Comparison of ENCODE assay signal across 1 cellular context in genomic region chr14:88516742-88517418, GRCh38.
A peak's percentile ranks its signal among the peaks of the same experiment; 100 is the strongest.
TF ChIP-seq lines count a peak whose summit lies in the region.

No MANE protein-coding gene starts in this region.

TF ChIP-seq in HepG2, 621 proteins besides CTCF, POLR2A, EP300 and RAD21:
- TF ChIP-seq, protein P1, sequence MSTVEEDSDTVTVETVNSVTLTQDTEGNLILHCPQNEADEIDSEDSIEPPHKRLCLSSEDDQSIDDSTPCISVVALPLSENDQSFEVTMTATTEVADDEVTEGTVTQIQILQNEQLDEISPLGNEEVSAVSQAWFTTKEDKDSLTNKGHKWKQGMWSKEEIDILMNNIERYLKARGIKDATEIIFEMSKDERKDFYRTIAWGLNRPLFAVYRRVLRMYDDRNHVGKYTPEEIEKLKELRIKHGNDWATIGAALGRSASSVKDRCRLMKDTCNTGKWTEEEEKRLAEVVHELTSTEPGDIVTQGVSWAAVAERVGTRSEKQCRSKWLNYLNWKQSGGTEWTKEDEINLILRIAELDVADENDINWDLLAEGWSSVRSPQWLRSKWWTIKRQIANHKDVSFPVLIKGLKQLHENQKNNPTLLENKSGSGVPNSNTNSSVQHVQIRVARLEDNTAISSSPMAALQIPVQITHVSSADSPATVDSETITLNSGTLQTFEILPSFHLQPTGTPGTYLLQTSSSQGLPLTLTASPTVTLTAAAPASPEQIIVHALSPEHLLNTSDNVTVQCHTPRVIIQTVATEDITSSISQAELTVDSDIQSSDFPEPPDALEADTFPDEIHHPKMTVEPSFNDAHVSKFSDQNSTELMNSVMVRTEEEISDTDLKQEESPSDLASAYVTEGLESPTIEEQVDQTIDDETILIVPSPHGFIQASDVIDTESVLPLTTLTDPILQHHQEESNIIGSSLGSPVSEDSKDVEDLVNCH (CRISPR knock-in tag; IDR thresholded peaks at IDR 0.05): no peak
- TF ChIP-seq CEBPB (IDR thresholded peaks at IDR 0.05; ENCODE audit: borderline replicate concordance, low read depth, low read length): peak; percentile 2; the same call in 1 of the 2 replicates
- no peak for TF ChIP-seq NCOA2 (CRISPR knock-in tag; IDR thresholded peaks at IDR 0.05)
- TF ChIP-seq SRF (IDR thresholded peaks at IDR 0.05; ENCODE audit: low read depth, low read length): no peak
- TF ChIP-seq ZNF207 (IDR thresholded peaks at IDR 0.05; ENCODE audit: borderline replicate concordance): no peak
- TF ChIP-seq ASH2L (IDR thresholded peaks at IDR 0.05; ENCODE audit: insufficient read length, low read depth, low read length): peak; percentile 34
- TF ChIP-seq, protein P2, sequence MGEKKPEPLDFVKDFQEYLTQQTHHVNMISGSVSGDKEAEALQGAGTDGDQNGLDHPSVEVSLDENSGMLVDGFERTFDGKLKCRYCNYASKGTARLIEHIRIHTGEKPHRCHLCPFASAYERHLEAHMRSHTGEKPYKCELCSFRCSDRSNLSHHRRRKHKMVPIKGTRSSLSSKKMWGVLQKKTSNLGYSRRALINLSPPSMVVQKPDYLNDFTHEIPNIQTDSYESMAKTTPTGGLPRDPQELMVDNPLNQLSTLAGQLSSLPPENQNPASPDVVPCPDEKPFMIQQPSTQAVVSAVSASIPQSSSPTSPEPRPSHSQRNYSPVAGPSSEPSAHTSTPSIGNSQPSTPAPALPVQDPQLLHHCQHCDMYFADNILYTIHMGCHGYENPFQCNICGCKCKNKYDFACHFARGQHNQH (CRISPR knock-in tag; IDR thresholded peaks at IDR 0.05): no peak
